15 cellular contexts compared by ENCODE assay signal in genomic region chr10:132879408-132880147, GRCh38.
DNase-seq lines count a peak whose midpoint lies in the region; ATAC-seq and TF ChIP-seq lines count a peak whose summit lies in the region.
"Had no signal": no experiment of that assay in that cellular context is flagged by ENCODE, and none has a peak within 500 bp of the region (broad histone marks: within the 10 kb centered on the region; RNA-seq: fewer than 3 reads in every experiment).

No MANE protein-coding gene starts in this region.

- intact Hi-C loops in activated CD8-positive, alpha-beta T cell treated with anti-CD3 and anti-CD28 coated beads for 36 hours (cut with micrococcal nuclease), result no loop called here

- H3K9me2 ChIP-seq in GM23338 (ENCODE audit: insufficient read depth), result no peaks in the 10 kb centered on the region

- peaks cover 11% of the 10 kb centered on the region for H3K4me1 Mint-ChIP-seq in GM23338
- no peaks in the 10 kb centered on the region for H3K4me1 Mint-ChIP-seq in activated CD8-positive, alpha-beta T cell treated with anti-CD3 and anti-CD28 coated beads for 36 hours (ENCODE audit: low read depth)
- H3K4me1 Mint-ChIP-seq: memory B cell had no signal

- POLR2A ChIA-PET in activated CD8-positive, alpha-beta T cell treated with anti-CD3 and anti-CD28 coated beads for 36 hours (lab: Charles Lee), result no interaction called here

- H3K36me3 Mint-ChIP-seq in GM23338 (ENCODE audit: low read depth), result no peaks in the 10 kb centered on the region; the same call in 2 of the 3 replicates
- H3K36me3 Mint-ChIP-seq in activated CD8-positive, alpha-beta T cell treated with anti-CD3 and anti-CD28 coated beads for 36 hours (ENCODE audit: low read depth), result no peaks in the 10 kb centered on the region

- H3K27me3 ChIP-seq in ACC112 (ENCODE audit: insufficient read depth, low read length) (peaks cover 69% of the 10 kb centered on the region), GM23338 (ENCODE audit: insufficient read depth) (no peaks in the 10 kb centered on the region)
- H3K27me3 ChIP-seq: colonic mucosa, MG63 had no signal

- H3K4me1 ChIP-seq in ACC112 (ENCODE audit: control insufficient read depth, insufficient read depth, low read length, unreplicated experiment), result no peaks in the 10 kb centered on the region
- H3K4me1 ChIP-seq in GM23338 (ENCODE audit: insufficient read depth), result no peaks in the 10 kb centered on the region
- H3K4me1 ChIP-seq: colonic mucosa had no signal

- H3K36me3 ChIP-seq in ACC112 (ENCODE audit: insufficient read depth, low read length) (no peaks in the 10 kb centered on the region), GM23338 (ENCODE audit: insufficient read depth) (no peaks in the 10 kb centered on the region)
- H3K36me3 ChIP-seq: colonic mucosa, MG63 had no signal

- TF ChIP-seq CTCF in GM23338 (conservative IDR thresholded peaks at IDR 0.05; ENCODE audit: low read depth in 2 of 2), result no peak
- TF ChIP-seq CTCF in activated CD8-positive, alpha-beta T cell treated with anti-CD3 and anti-CD28 coated beads for 36 hours (IDR thresholded peaks at IDR 0.05), result no peak

- H3F3A ChIP-seq in GM23338 (replicated peaks; ENCODE audit: low read depth), result no peaks in the 10 kb centered on the region

- no peak overlapping the region for H3K27ac ChIP-seq in ACC112 (ENCODE audit: low read depth, low read length)
- peak overlapping the region; percentile 45; the same call in 1 of the 2 replicates for H3K27ac ChIP-seq in GM23338 (ENCODE audit: low read depth)
- H3K27ac ChIP-seq: colonic mucosa had no signal

- peak overlapping the region; percentile 35; the same call in 1 of the 2 replicates for H3K4me2 ChIP-seq in GM23338

- H3K79me2 ChIP-seq in ACC112 (ENCODE audit: control insufficient read depth, insufficient read depth, low read length, unreplicated experiment) (no peaks in the 10 kb centered on the region), GM23338 (replicated peaks; ENCODE audit: insufficient read depth) (no peaks in the 10 kb centered on the region)

- peak; percentile 80 for ATAC-seq in GM23338
- ATAC-seq in activated CD8-positive, alpha-beta T cell treated with anti-CD3 and anti-CD28 coated beads for 36 hours, result no peak

- peaks cover 17% of the 10 kb centered on the region for H3K9me3 Mint-ChIP-seq in GM23338
- H3K9me3 Mint-ChIP-seq in activated CD8-positive, alpha-beta T cell treated with anti-CD3 and anti-CD28 coated beads for 36 hours, result no peaks in the 10 kb centered on the region
- H3K9me3 Mint-ChIP-seq: neural crest cell had no signal

- H4K20me1 ChIP-seq in GM23338 (replicated peaks; ENCODE audit: insufficient read depth), result no peaks in the 10 kb centered on the region

- H2AFZ ChIP-seq in ACC112 (ENCODE audit: low read length, unreplicated experiment), result no peak overlapping the region
- H2AFZ ChIP-seq in GM23338, result peak overlapping the region; percentile 89

- no peak overlapping the region; the same call in none of the 2 replicates for H3K27ac Mint-ChIP-seq in GM23338
- no peak overlapping the region for H3K27ac Mint-ChIP-seq in activated CD8-positive, alpha-beta T cell treated with anti-CD3 and anti-CD28 coated beads for 36 hours
- H3K27ac Mint-ChIP-seq: memory B cell had no signal

- CTCF ChIA-PET in activated CD8-positive, alpha-beta T cell treated with anti-CD3 and anti-CD28 coated beads for 36 hours (lab: Charles Lee), result no interaction called here

- no peak overlapping the region; the same call in 2 of the 3 replicates for H3K4me3 Mint-ChIP-seq in GM23338
- no peak overlapping the region for H3K4me3 Mint-ChIP-seq in activated CD8-positive, alpha-beta T cell treated with anti-CD3 and anti-CD28 coated beads for 36 hours
- H3K4me3 Mint-ChIP-seq: memory B cell, neural crest cell had no signal

- DNase-seq in GM23338 (ENCODE audit: low spot score), result no peak
- DNase-seq in islet precursor cell, result peak; percentile 51
- DNase-seq in retina, result peak; percentile 69
- no peak for DNase-seq in foreskin melanocyte
- no peak for DNase-seq in activated CD8-positive, alpha-beta T cell treated with anti-CD3 and anti-CD28 coated beads for 36 hours
- DNase-seq in activated T-cell treated with anti-CD3 and anti-CD28 coated beads for 4 hours, result no peak
- DNase-seq: activated CD4-positive, CD25-positive, alpha-beta regulatory T cell; activated naive CD4-positive, alpha-beta T cell treated with Interleukin-2 at 50 U/mL for 16 hours; colonic mucosa; MG63; NCI-H345; SIG-M5 had no signal

- peaks cover 23% of the 10 kb centered on the region for H3K27me3 Mint-ChIP-seq in GM23338 (ENCODE audit: insufficient read depth, low read depth, poor library complexity)
- H3K27me3 Mint-ChIP-seq in activated CD8-positive, alpha-beta T cell treated with anti-CD3 and anti-CD28 coated beads for 36 hours, result peaks cover 5% of the 10 kb centered on the region

- H3K4me3 ChIP-seq in ACC112 (ENCODE audit: low read depth, low read length) (peak overlapping the region; percentile 45; the same call in 1 of the 2 replicates), GM23338 (no peak overlapping the region)
- H3K4me3 ChIP-seq: colonic mucosa, MG63 had no signal

TF ChIP-seq in GM23338, 12 proteins besides CTCF, POLR2A, EP300 and RAD21 (continues in another document):
- TF ChIP-seq EZH2phosphoT487 (IDR thresholded peaks at IDR 0.05; ENCODE audit: unreplicated experiment) (no peak), JUNB (IDR thresholded peaks at IDR 0.05; ENCODE audit: unreplicated experiment) (no peak), ZNF331 (CRISPR knock-in tag; IDR thresholded peaks at IDR 0.05; ENCODE audit: low read depth) (no peak), NANOG (IDR thresholded peaks at IDR 0.05; ENCODE audit: borderline replicate concordance) (no peak), REST (IDR thresholded peaks at IDR 0.05; ENCODE audit: unreplicated experiment) (no peak)

Comparison
In these comparisons a context has a peak if more than half of its experiments do, and no peak if none do; other contexts are left out.
1. DNase-seq: peak in islet precursor cell (single experiment) and retina (single experiment); none in GM23338 (single experiment), foreskin melanocyte (single experiment), activated CD8-positive, alpha-beta T cell treated with anti-CD3 and anti-CD28 coated beads for 36 hours (single experiment) and activated T-cell treated with anti-CD3 and anti-CD28 coated beads for 4 hours (single experiment).